Comparison of ENCODE assay signal across 8 cellular contexts in genomic region chr1:26471201-26471497, GRCh38. TPM values are rescaled to one million over a fixed set of nuclear protein-coding genes. Genes with fewer than 3 reads are reported as not detected.
A peak's percentile ranks its signal among the peaks of the same experiment; 100 is the strongest.
DNase-seq lines count a peak whose midpoint lies in the region; ATAC-seq and TF ChIP-seq lines count a peak whose summit lies in the region.

No MANE protein-coding gene starts in this region.

- H4K20me1 ChIP-seq in neural cell (ENCODE audit: insufficient read depth): peaks cover 23% of the 10 kb centered on the region

- TF ChIP-seq RAD21 in neural cell (conservative IDR thresholded peaks at IDR 0.05): no peak

- POLR2A ChIA-PET in Caco-2 (lab: Charles Lee): interaction anchor here (1.2 to 1.7 kb wide), 2 partner anchors 30 to 39 kb away, joined by 3 to 8 read pairs; partner anchors contain the start of gene DHDDS

- ATAC-seq in omental fat pad (ENCODE audit: low FRiP score) (no peak), GM18502 (IDR thresholded peaks at IDR 0.05; ENCODE audit: poor library complexity, unreplicated experiment) (no peak)

- H3K4me1 Mint-ChIP-seq in Caco-2 (ENCODE audit: low read depth, unreplicated experiment): peaks cover 12% of the 10 kb centered on the region
- peaks cover 44% of the 10 kb centered on the region for H3K4me1 Mint-ChIP-seq in chondrocyte (ENCODE audit: low read depth)

- H3K27me3 Mint-ChIP-seq in Caco-2 (ENCODE audit: insufficient read depth, unreplicated experiment) (no peaks in the 10 kb centered on the region), chondrocyte (ENCODE audit: low read depth) (no peaks in the 10 kb centered on the region)

- H3K9me3 Mint-ChIP-seq in Caco-2 (ENCODE audit: unreplicated experiment): no peaks in the 10 kb centered on the region
- no peaks in the 10 kb centered on the region for H3K9me3 Mint-ChIP-seq in chondrocyte (ENCODE audit: low read depth)

- H3K4me3 ChIP-seq in Caco-2 (ENCODE audit: low read depth, low read length) (peak overlapping the region; percentile 78), NB4 (ENCODE audit: low read depth, low read length) (peak overlapping the region; percentile 73), neural cell (ENCODE audit: low read length) (peak overlapping the region; percentile 91)

- H3K27ac ChIP-seq in neural cell (ENCODE audit: low read length): peak overlapping the region; percentile 96

- no peak for DNase-seq in Caco-2
- no peak for DNase-seq in NB4 (ENCODE audit: low read depth)
- DNase-seq in chondrocyte (ENCODE audit: low spot score): no peak
- no peak for DNase-seq in omental fat pad (ENCODE audit: low spot score)
- DNase-seq in NCI-H187 treated with DMSO at 0.1 percent for 48 hours (lab: John Stamatoyannopoulos, UW): no peak
- no peak for DNase-seq in NCI-H1048 (lab: John Stamatoyannopoulos, UW)

- no peak overlapping the region for H2AFZ ChIP-seq in neural cell (ENCODE audit: low read depth, low read length)

- peaks cover 2% of the 10 kb centered on the region for H3K36me3 ChIP-seq in Caco-2 (ENCODE audit: control insufficient read depth, insufficient read depth, low read length)
- H3K36me3 ChIP-seq in neural cell (ENCODE audit: insufficient read depth, low read length): no peaks in the 10 kb centered on the region

- no peak for TF ChIP-seq EP300 in neural cell (conservative IDR thresholded peaks at IDR 0.05; ENCODE audit: poor library complexity, severe bottlenecking)

- no peaks in the 10 kb centered on the region for H3K9me2 ChIP-seq in neural cell (ENCODE audit: insufficient read depth, low read length)

- peak overlapping the region; percentile 98 for H3K9ac ChIP-seq in neural cell (ENCODE audit: low read length)

- intact Hi-C loops in Caco-2 (cut with micrococcal nuclease; ENCODE audit: unreplicated experiment): loop anchor here (1.0 to 5.0 kb wide), 2 partner anchors 39 to 119 kb away; partner anchors contain the start of genes CRYBG2 and DHDDS

- no TSS peak for BruUV-seq in Caco-2 (replicated peaks; lab: Mats Ljungman, UMichigan)

- peaks cover 15% of the 10 kb centered on the region for H3K4me1 ChIP-seq in Caco-2

- peak overlapping the region; percentile 24 for H3K27ac Mint-ChIP-seq in Caco-2 (ENCODE audit: unreplicated experiment)
- peak overlapping the region; percentile 98 for H3K27ac Mint-ChIP-seq in chondrocyte (ENCODE audit: unreplicated experiment)

- H3K27me3 ChIP-seq in Caco-2 (replicated peaks; ENCODE audit: control insufficient read depth, insufficient read depth, low read length) (no peaks in the 10 kb centered on the region), neural cell (ENCODE audit: insufficient read depth, low read depth, low read length) (no peaks in the 10 kb centered on the region)

- peak overlapping the region; percentile 86 for H3K4me2 ChIP-seq in neural cell (ENCODE audit: low read length)

- H3F3A ChIP-seq in neural cell (ENCODE audit: insufficient read depth, low read length, poor library complexity, severe bottlenecking): no peaks in the 10 kb centered on the region

- H3K36me3 Mint-ChIP-seq in Caco-2 (ENCODE audit: insufficient read depth, unreplicated experiment) (peaks cover 69% of the 10 kb centered on the region), chondrocyte (ENCODE audit: low read depth) (peaks cover 24% of the 10 kb centered on the region)

- H3K4me3 Mint-ChIP-seq in Caco-2 (ENCODE audit: unreplicated experiment): peak overlapping the region; percentile 80
- H3K4me3 Mint-ChIP-seq in chondrocyte (ENCODE audit: unreplicated experiment): peak overlapping the region; percentile 84

- peaks cover 21% of the 10 kb centered on the region for H3K79me2 ChIP-seq in neural cell (replicated peaks; ENCODE audit: insufficient read depth, low read length)

- TF ChIP-seq CTCF in Caco-2 (IDR thresholded peaks at IDR 0.05; ENCODE audit: insufficient read depth in 1 of 2, low read depth in 1 of 2, low read length in 1 of 2, severe bottlenecking in 1 of 2, unreplicated experiment in 1 of 2) (no peak), NB4 (IDR thresholded peaks at IDR 0.05; ENCODE audit: low read depth, low read length) (no peak), chondrocyte (IDR thresholded peaks at IDR 0.05) (no peak), neural cell (IDR thresholded peaks at IDR 0.05; ENCODE audit: poor library complexity, severe bottlenecking) (no peak), omental fat pad (IDR thresholded peaks at IDR 0.05) (no peak)

- CTCF ChIA-PET in Caco-2 (lab: Charles Lee): interaction anchor here (1.4 to 1.7 kb wide), 2 partner anchors 39 to 54 kb away, joined by 4 to 6 read pairs; partner anchors contain the start of gene DHDDS

- no peaks in the 10 kb centered on the region for H3K9me3 ChIP-seq in Caco-2
- no peaks in the 10 kb centered on the region for H3K9me3 ChIP-seq in neural cell (ENCODE audit: low read length)

- no peak for TF ChIP-seq POLR2A in NB4 (IDR thresholded peaks at IDR 0.05; ENCODE audit: extremely low read depth, insufficient read length)

TF ChIP-seq in neural cell, 6 proteins besides CTCF, POLR2A, EP300 and RAD21:
- TF ChIP-seq MXI1 (conservative IDR thresholded peaks at IDR 0.05; ENCODE audit: poor library complexity, severe bottlenecking) (no peak), EZH2 (IDR thresholded peaks at IDR 0.05; ENCODE audit: borderline replicate concordance, insufficient read depth, low read length, poor library complexity, severe bottlenecking) (no peak), REST (IDR thresholded peaks at IDR 0.05; ENCODE audit: borderline replicate concordance) (no peak), TAF1 (IDR thresholded peaks at IDR 0.05; ENCODE audit: low read depth) (no peak), SMC3 (conservative IDR thresholded peaks at IDR 0.05; ENCODE audit: poor library complexity) (no peak), POLR2AphosphoS5 (IDR thresholded peaks at IDR 0.05) (no peak)

RNA-seq across cellular contexts. Expression of gene HMGN2, which starts 1.1 kb away (rescaled TPM):
- total RNA-seq in Caco-2 (2022) (389 and 421 TPM in 2 replicates), chondrocyte (241 to 314 TPM (median 245 TPM) in 3 replicates), omental fat pad (100 to 1,000 TPM; 108 to 161 (median 121) TPM)
- polyA plus RNA-seq in neural cell: 615 and 621 TPM in 2 replicates
- 274 and 303 TPM in 2 replicates for polyA minus RNA-seq in neural cell

RNA-seq across cellular contexts. Expression of gene DHDDS, which starts 39.0 kb away (rescaled TPM):
- total RNA-seq in Caco-2 (2022) (46.9 and 55.6 TPM in 2 replicates), chondrocyte (67.1 to 89.2 TPM (median 78.3 TPM) in 3 replicates), omental fat pad (100 to 1,000 TPM in 1 of 4 donors, 10 to 100 TPM in 3; 44.9 to 117 (median 82.8) TPM)
- 26.2 and 28.9 TPM in 2 replicates for polyA plus RNA-seq in neural cell
- 53.6 and 55.0 TPM in 2 replicates for polyA minus RNA-seq in neural cell

RNA-seq across cellular contexts. Expression of gene RPS6KA1, which starts 58.4 kb away (rescaled TPM):
- total RNA-seq in Caco-2 (2022) (26.9 and 29.0 TPM in 2 replicates), chondrocyte (3.6 to 6.3 TPM (median 4.4 TPM) in 3 replicates), omental fat pad (10 to 100 TPM; 11.4 to 46.1 (median 28.1) TPM)
- 4.9 and 7.9 TPM in 2 replicates for polyA plus RNA-seq in neural cell
- 7.3 and 7.5 TPM in 2 replicates for polyA minus RNA-seq in neural cell
